In the genomic region with DNA sequence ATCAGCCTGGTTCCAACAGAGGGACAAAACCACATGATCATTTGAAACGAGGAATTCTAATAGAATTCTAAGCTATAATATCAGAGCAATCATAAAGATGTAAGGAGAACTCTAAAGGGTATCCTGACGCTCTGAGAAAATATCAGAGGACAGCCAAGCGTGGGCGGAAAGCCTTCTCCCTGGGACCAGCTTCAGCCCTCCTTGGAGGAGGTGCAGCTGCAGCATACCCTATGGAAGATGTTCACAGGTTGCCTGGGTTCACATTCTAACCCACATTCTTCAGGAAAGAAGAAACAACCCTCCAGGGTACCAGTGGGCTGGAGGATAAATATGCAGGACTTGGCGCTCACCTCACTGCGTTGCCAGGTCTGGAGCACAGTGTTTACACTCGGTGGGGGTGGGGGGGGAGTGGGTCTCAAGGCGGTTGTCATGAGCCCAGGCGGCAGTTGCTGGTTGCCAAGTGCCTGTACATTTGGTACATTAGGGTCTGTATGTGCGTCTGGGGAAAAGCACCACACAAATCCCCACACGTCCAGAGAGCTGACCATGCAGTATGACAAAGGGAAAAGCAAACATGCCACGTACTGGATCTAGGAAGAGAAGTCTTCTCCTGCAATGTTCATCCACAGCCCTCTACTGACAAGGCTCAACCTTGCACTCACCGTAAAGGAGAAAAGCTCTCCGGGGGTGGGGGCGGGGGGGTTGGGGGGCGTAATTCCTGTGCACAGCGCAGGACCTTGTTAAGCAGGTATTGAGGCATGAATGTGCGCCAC, we compare ENCODE assay signal across 13 cellular contexts.
"Had no signal": no experiment of that assay in that cellular context is flagged by ENCODE, and none has a peak within 500 bp of the region (broad histone marks: within the 10 kb centered on the region; RNA-seq: fewer than 3 reads in every experiment).

No MANE protein-coding gene starts in this region.

- ATAC-seq: gastrocnemius medialis; heart left ventricle; stimulated activated effector memory CD8-positive, alpha-beta T cell treated with anti-CD3 and anti-CD28 coated beads, Interleukin-12 subunit alpha, Interleukin-12 subunit beta, amount 100 ng/mL, for 72 hours had no signal

- FAIRE-seq: bronchial epithelial cell had no signal

- H3K36me3 ChIP-seq: ascending aorta, gastrocnemius medialis, ovary had no signal

- H3K27me3 ChIP-seq: ascending aorta, gastrocnemius medialis, heart left ventricle, ovary had no signal

- H3K27ac ChIP-seq: ascending aorta, gastrocnemius medialis, heart left ventricle, ovary had no signal

- DNase-seq: activated CD4-positive, alpha-beta T cell treated with anti-CD3 and anti-CD28 coated beads, Interleukin-2, amount 50 U/mL, for 4 hours; activated CD4-positive, CD25-positive, alpha-beta regulatory T cell treated with anti-CD3 and anti-CD28 coated beads, Interleukin-2, amount 50 U/mL, for 72 hours; activated naive CD4-positive, alpha-beta T cell treated with anti-CD3 and anti-CD28 coated beads, Interleukin-2, amount 10 ng/mL, durations not matched to agents 7 days and 5 days; endodermal cell; gastrocnemius medialis; heart left ventricle; mesendoderm; nephron progenitor cell; ovary; T-helper 9 cell had no signal

- H3K4me1 ChIP-seq: ascending aorta, gastrocnemius medialis, heart left ventricle had no signal

- H3K9me3 ChIP-seq: ascending aorta, gastrocnemius medialis, heart left ventricle, ovary had no signal

- H3K4me3 ChIP-seq: ascending aorta, gastrocnemius medialis, heart left ventricle, ovary had no signal
